Comparison of ENCODE assay signal across 1 cellular context in the genomic region with DNA sequence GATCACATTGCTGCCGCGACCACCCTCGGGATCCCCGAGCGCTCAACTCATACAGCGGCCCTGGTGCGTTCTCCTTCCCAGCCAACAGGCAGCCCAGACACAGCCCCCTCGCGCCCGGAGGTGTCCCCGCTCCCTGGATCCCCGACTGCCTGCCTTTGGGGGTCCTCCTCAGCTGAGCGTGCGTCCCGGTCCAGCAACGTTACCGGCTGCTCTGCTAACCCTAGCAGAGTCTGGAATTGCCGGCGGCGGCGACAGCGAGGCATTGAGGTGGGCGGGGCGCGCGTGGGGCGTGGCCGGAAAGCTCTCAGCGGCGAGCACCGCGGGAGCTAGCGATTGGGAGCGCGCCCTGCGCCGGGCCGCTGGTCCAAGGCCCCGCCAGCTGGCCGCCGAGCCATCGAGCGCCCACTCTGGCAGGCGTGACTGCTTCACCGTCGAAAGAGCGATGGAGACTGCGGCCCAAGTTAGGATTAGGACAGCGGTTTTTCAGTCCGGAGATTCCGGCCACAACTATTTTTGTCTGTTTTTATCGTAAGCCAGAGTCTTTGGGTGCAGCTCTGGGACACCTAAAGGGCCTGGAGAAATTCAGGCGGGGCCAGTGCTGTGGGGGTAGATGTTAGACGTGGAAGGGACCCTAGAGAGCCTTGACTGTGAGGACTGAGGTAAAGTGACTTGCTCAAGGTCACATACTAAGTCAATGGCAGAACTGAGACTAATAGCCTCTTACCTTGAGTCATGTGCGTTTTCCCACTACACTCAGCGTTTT.
A peak's percentile ranks its signal among the peaks of the same experiment; 100 is the strongest.
TF ChIP-seq lines count a peak whose summit lies in the region.

A gene (minus strand): TSS at position 232 of the 763 bp plus-strand sequence. CDS start 17,575 bp downstream, outside the sequence.

TF ChIP-seq in GM12878, 131 proteins besides CTCF, POLR2A, EP300 and RAD21 (continued from another document and continues in another):
- TF ChIP-seq, protein P1, sequence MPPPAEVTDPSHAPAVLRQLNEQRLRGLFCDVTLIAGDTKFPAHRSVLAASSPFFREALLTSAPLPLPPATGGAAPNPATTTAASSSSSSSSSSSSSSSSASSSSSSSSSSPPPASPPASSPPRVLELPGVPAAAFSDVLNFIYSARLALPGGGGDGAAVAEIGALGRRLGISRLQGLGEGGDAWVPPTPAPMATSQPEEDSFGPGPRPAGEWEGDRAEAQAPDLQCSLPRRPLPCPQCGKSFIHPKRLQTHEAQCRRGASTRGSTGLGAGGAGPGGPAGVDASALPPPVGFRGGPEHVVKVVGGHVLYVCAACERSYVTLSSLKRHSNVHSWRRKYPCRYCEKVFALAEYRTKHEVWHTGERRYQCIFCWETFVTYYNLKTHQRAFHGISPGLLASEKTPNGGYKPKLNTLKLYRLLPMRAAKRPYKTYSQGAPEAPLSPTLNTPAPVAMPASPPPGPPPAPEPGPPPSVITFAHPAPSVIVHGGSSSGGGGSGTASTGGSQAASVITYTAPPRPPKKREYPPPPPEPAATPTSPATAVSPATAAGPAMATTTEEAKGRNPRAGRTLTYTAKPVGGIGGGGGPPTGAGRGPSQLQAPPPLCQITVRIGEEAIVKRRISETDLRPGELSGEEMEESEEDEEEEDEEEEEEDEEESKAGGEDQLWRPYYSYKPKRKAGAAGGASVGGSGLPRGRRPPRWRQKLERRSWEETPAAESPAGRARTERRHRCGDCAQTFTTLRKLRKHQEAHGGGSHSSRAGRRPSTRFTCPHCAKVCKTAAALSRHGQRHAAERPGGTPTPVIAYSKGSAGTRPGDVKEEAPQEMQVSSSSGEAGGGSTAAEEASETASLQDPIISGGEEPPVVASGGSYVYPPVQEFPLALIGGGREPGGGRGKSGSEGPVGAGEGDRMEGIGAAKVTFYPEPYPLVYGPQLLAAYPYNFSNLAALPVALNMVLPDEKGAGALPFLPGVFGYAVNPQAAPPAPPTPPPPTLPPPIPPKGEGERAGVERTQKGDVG (CRISPR knock-in tag; IDR thresholded peaks at IDR 0.05): no peak
- TF ChIP-seq HDAC2 (IDR thresholded peaks at IDR 0.05) (no peak), CEBPB (IDR thresholded peaks at IDR 0.05; ENCODE audit: borderline replicate concordance in 1 of 2, low read depth in 2 of 2, low read length in 2 of 2) (peak in 1 of 2 experiments; percentile 18; a peak in 1 of 4 replicates), ATF7 (IDR thresholded peaks at IDR 0.05; ENCODE audit: low read depth) (no peak), KLF5 (IDR thresholded peaks at IDR 0.05; ENCODE audit: partially characterized antibody) (peak; percentile 62), MXI1 (IDR thresholded peaks at IDR 0.05; ENCODE audit: low read depth, low read length) (peak; percentile 65), TCF3 (IDR thresholded peaks at IDR 0.05; ENCODE audit: borderline replicate concordance, insufficient read depth, low read depth, low read length) (peak; percentile 61; the same call in 1 of the 2 replicates), RELA (IDR thresholded peaks at IDR 0.05; ENCODE audit: borderline replicate concordance, partially characterized antibody) (peak; percentile 61), MTA2 (IDR thresholded peaks at IDR 0.05; ENCODE audit: low read depth) (no peak), POLR2AphosphoS2 (IDR thresholded peaks at IDR 0.05; ENCODE audit: low read depth, low read length) (peak; percentile 87), SMAD1 (IDR thresholded peaks at IDR 0.05; ENCODE audit: low read depth, partially characterized antibody) (no peak), CHD1 (IDR thresholded peaks at IDR 0.05; ENCODE audit: low read depth, low read length) (no peak), SMAD5 (IDR thresholded peaks at IDR 0.05; ENCODE audit: low read depth) (peak; percentile 88), NR2F1 (conservative IDR thresholded peaks at IDR 0.05) (peak; percentile 10; the same call in 1 of the 2 replicates), EZH2 (IDR thresholded peaks at IDR 0.05; ENCODE audit: borderline replicate concordance, control insufficient read depth, low read depth, low read length) (no peak), ZZZ3 (IDR thresholded peaks at IDR 0.05; ENCODE audit: control insufficient read depth, insufficient read length, low read depth) (no peak), DPF2 (IDR thresholded peaks at IDR 0.05) (0 out of 2 replicates have a peak, but pooled peaks have one; percentile 56), HCFC1 (IDR thresholded peaks at IDR 0.05; ENCODE audit: low read length) (peak; percentile 70), TBL1XR1 (IDR thresholded peaks at IDR 0.05; ENCODE audit: low read depth, low read length) (no peak), TCF12 (IDR thresholded peaks at IDR 0.05; ENCODE audit: low read depth, low read length) (peak; percentile 1; the same call in 1 of the 2 replicates), CBX5 (IDR thresholded peaks at IDR 0.05; ENCODE audit: low read depth) (no peak), PAX5 (IDR thresholded peaks at IDR 0.05; ENCODE audit: borderline replicate concordance, low read depth, low read length) (no peak; the same call in 1 of the 2 replicates), FOXM1 (IDR thresholded peaks at IDR 0.05; ENCODE audit: low read depth, low read length) (peak; percentile 37; the same call in 1 of the 2 replicates), ZNF384 (IDR thresholded peaks at IDR 0.05; ENCODE audit: borderline replicate concordance, low read depth, low read length) (no peak), PML (IDR thresholded peaks at IDR 0.05; ENCODE audit: low read length) (peak; percentile 88; the same call in 1 of the 2 replicates), ESRRA (IDR thresholded peaks at IDR 0.05; ENCODE audit: low read length) (peak; percentile 87; the same call in 1 of the 2 replicates), SPI1 (IDR thresholded peaks at IDR 0.05; ENCODE audit: borderline replicate concordance, insufficient read depth, low read depth, low read length) (no peak), STAT3 (IDR thresholded peaks at IDR 0.05; ENCODE audit: low read depth, low read length) (no peak), ETV6 (conservative IDR thresholded peaks at IDR 0.05 in 1 of 2, IDR thresholded peaks at IDR 0.05 in 1 of 2; ENCODE audit: borderline replicate concordance in 1 of 2, low read depth in 1 of 2) (no peak), POU2F2 (IDR thresholded peaks at IDR 0.05; ENCODE audit: borderline replicate concordance, low read depth, low read length) (peak; percentile 90), IRF4 (IDR thresholded peaks at IDR 0.05; ENCODE audit: low read depth, low read length) (no peak), GABPA (IDR thresholded peaks at IDR 0.05; ENCODE audit: low read depth) (no peak)
- TF ChIP-seq, protein P2, sequence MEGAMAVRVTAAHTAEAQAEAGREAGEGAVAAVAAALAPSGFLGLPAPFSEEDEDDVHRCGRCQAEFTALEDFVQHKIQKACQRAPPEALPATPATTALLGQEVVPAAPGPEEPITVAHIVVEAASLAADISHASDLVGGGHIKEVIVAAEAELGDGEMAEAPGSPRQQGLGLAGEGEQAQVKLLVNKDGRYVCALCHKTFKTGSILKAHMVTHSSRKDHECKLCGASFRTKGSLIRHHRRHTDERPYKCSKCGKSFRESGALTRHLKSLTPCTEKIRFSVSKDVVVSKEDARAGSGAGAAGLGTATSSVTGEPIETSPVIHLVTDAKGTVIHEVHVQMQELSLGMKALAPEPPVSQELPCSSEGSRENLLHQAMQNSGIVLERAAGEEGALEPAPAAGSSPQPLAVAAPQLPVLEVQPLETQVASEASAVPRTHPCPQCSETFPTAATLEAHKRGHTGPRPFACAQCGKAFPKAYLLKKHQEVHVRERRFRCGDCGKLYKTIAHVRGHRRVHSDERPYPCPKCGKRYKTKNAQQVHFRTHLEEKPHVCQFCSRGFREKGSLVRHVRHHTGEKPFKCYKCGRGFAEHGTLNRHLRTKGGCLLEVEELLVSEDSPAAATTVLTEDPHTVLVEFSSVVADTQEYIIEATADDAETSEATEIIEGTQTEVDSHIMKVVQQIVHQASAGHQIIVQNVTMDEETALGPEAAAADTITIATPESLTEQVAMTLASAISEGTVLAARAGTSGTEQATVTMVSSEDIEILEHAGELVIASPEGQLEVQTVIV (IDR thresholded peaks at IDR 0.05; ENCODE audit: borderline replicate concordance, partially characterized antibody): peak; percentile 66
- TF ChIP-seq, protein P3, sequence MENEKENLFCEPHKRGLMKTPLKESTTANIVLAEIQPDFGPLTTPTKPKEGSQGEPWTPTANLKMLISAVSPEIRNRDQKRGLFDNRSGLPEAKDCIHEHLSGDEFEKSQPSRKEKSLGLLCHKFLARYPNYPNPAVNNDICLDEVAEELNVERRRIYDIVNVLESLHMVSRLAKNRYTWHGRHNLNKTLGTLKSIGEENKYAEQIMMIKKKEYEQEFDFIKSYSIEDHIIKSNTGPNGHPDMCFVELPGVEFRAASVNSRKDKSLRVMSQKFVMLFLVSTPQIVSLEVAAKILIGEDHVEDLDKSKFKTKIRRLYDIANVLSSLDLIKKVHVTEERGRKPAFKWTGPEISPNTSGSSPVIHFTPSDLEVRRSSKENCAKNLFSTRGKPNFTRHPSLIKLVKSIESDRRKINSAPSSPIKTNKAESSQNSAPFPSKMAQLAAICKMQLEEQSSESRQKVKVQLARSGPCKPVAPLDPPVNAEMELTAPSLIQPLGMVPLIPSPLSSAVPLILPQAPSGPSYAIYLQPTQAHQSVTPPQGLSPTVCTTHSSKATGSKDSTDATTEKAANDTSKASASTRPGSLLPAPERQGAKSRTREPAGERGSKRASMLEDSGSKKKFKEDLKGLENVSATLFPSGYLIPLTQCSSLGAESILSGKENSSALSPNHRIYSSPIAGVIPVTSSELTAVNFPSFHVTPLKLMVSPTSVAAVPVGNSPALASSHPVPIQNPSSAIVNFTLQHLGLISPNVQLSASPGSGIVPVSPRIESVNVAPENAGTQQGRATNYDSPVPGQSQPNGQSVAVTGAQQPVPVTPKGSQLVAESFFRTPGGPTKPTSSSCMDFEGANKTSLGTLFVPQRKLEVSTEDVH (IDR thresholded peaks at IDR 0.05; ENCODE audit: low read depth, partially characterized antibody): no peak
- TF ChIP-seq, protein P4, sequence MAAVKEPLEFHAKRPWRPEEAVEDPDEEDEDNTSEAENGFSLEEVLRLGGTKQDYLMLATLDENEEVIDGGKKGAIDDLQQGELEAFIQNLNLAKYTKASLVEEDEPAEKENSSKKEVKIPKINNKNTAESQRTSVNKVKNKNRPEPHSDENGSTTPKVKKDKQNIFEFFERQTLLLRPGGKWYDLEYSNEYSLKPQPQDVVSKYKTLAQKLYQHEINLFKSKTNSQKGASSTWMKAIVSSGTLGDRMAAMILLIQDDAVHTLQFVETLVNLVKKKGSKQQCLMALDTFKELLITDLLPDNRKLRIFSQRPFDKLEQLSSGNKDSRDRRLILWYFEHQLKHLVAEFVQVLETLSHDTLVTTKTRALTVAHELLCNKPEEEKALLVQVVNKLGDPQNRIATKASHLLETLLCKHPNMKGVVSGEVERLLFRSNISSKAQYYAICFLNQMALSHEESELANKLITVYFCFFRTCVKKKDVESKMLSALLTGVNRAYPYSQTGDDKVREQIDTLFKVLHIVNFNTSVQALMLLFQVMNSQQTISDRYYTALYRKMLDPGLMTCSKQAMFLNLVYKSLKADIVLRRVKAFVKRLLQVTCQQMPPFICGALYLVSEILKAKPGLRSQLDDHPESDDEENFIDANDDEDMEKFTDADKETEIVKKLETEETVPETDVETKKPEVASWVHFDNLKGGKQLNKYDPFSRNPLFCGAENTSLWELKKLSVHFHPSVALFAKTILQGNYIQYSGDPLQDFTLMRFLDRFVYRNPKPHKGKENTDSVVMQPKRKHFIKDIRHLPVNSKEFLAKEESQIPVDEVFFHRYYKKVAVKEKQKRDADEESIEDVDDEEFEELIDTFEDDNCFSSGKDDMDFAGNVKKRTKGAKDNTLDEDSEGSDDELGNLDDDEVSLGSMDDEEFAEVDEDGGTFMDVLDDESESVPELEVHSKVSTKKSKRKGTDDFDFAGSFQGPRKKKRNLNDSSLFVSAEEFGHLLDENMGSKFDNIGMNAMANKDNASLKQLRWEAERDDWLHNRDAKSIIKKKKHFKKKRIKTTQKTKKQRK (IDR thresholded peaks at IDR 0.05; ENCODE audit: low read depth, low read length): peak; percentile 36; the same call in 1 of the 2 replicates
- TF ChIP-seq, protein P5, sequence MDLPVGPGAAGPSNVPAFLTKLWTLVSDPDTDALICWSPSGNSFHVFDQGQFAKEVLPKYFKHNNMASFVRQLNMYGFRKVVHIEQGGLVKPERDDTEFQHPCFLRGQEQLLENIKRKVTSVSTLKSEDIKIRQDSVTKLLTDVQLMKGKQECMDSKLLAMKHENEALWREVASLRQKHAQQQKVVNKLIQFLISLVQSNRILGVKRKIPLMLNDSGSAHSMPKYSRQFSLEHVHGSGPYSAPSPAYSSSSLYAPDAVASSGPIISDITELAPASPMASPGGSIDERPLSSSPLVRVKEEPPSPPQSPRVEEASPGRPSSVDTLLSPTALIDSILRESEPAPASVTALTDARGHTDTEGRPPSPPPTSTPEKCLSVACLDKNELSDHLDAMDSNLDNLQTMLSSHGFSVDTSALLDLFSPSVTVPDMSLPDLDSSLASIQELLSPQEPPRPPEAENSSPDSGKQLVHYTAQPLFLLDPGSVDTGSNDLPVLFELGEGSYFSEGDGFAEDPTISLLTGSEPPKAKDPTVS (IDR thresholded peaks at IDR 0.05; ENCODE audit: low read depth, low read length): no peak
- TF ChIP-seq, protein P6, sequence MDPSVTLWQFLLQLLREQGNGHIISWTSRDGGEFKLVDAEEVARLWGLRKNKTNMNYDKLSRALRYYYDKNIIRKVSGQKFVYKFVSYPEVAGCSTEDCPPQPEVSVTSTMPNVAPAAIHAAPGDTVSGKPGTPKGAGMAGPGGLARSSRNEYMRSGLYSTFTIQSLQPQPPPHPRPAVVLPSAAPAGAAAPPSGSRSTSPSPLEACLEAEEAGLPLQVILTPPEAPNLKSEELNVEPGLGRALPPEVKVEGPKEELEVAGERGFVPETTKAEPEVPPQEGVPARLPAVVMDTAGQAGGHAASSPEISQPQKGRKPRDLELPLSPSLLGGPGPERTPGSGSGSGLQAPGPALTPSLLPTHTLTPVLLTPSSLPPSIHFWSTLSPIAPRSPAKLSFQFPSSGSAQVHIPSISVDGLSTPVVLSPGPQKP (IDR thresholded peaks at IDR 0.05; ENCODE audit: low read depth, low read length): peak; percentile 57
- TF ChIP-seq, protein P7, sequence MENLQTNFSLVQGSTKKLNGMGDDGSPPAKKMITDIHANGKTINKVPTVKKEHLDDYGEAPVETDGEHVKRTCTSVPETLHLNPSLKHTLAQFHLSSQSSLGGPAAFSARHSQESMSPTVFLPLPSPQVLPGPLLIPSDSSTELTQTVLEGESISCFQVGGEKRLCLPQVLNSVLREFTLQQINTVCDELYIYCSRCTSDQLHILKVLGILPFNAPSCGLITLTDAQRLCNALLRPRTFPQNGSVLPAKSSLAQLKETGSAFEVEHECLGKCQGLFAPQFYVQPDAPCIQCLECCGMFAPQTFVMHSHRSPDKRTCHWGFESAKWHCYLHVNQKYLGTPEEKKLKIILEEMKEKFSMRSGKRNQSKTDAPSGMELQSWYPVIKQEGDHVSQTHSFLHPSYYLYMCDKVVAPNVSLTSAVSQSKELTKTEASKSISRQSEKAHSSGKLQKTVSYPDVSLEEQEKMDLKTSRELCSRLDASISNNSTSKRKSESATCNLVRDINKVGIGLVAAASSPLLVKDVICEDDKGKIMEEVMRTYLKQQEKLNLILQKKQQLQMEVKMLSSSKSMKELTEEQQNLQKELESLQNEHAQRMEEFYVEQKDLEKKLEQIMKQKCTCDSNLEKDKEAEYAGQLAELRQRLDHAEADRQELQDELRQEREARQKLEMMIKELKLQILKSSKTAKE (IDR thresholded peaks at IDR 0.05; ENCODE audit: low read depth, poor library complexity, severe bottlenecking): no peak
